16 cellular contexts compared by ENCODE assay signal in genomic region chr2:240128608-240129144, GRCh38. TPM values are rescaled to one million over a fixed set of nuclear protein-coding genes. Genes with fewer than 3 reads are reported as not detected.
"Had no signal": no experiment of that assay in that cellular context is flagged by ENCODE, and none has a peak within 500 bp of the region (broad histone marks: within the 10 kb centered on the region; RNA-seq: fewer than 3 reads in every experiment).

No MANE protein-coding gene starts in this region.

- ATAC-seq: effector memory CD8-positive, alpha-beta T cell; left lobe of liver; stimulated activated naive CD8-positive, alpha-beta T cell treated with anti-CD3 and anti-CD28 coated beads, Interleukin-15, Interleukin-2, amounts not matched to agents 100 U/mL and 50 U/mL, for 24 hours; upper lobe of right lung had no signal

- DNase-seq: activated CD4-positive, alpha-beta T cell treated with anti-CD3 and anti-CD28 coated beads for 1 hour; activated naive CD4-positive, alpha-beta T cell treated with anti-CD3 and anti-CD28 coated beads for 36 hours; effector memory CD8-positive, alpha-beta T cell; erythroblast; stimulated activated CD4-positive, alpha-beta T cell treated with anti-CD3 and anti-CD28 coated beads, Interleukin-2, amount 100 ng/mL, for 24 hours; stimulated activated naive CD8-positive, alpha-beta T cell treated with anti-CD3 and anti-CD28 coated beads, Interleukin-15, Interleukin-2, amounts not matched to agents 100 U/mL and 50 U/mL, for 24 hours; upper lobe of right lung had no signal

- H3K27ac Mint-ChIP-seq: activated naive CD4-positive, alpha-beta T cell treated with anti-CD3 and anti-CD28 coated beads for 36 hours; activated T-helper 1 cell treated with anti-CD3 and anti-CD28 coated beads, Interleukin-12 subunit alpha, Interleukin-12 subunit beta, Interleukin-2, Interleukin-4 antibody, amounts not matched to agents 30 ng/mL and 10 ng/mL and 1 ng/mL, durations not matched to agents 14 hours and 24 hours and 36 hours; dendritic cell treated with granulocyte-macrophage colony-stimulating factor and Interleukin-4, amounts not matched to agents 40 ng/mL and 50 ng/mL, for 4 days had no signal

- H3K4me3 Mint-ChIP-seq: activated naive CD4-positive, alpha-beta T cell treated with anti-CD3 and anti-CD28 coated beads for 36 hours; activated T-helper 1 cell treated with anti-CD3 and anti-CD28 coated beads, Interleukin-12 subunit alpha, Interleukin-12 subunit beta, Interleukin-2, Interleukin-4 antibody, amounts not matched to agents 30 ng/mL and 10 ng/mL and 1 ng/mL, durations not matched to agents 14 hours and 24 hours and 36 hours; central memory CD8-positive, alpha-beta T cell; dendritic cell treated with granulocyte-macrophage colony-stimulating factor and Interleukin-4, amounts not matched to agents 40 ng/mL and 50 ng/mL, for 4 days; effector memory CD8-positive, alpha-beta T cell; neural crest cell had no signal

- H3K27me3 Mint-ChIP-seq: central memory CD8-positive, alpha-beta T cell; dendritic cell treated with granulocyte-macrophage colony-stimulating factor and Interleukin-4, amounts not matched to agents 40 ng/mL and 50 ng/mL, for 4 days; effector memory CD8-positive, alpha-beta T cell had no signal

- H3K9me3 Mint-ChIP-seq: activated naive CD4-positive, alpha-beta T cell treated with anti-CD3 and anti-CD28 coated beads for 36 hours; activated T-helper 1 cell treated with anti-CD3 and anti-CD28 coated beads, Interleukin-12 subunit alpha, Interleukin-12 subunit beta, Interleukin-2, Interleukin-4 antibody, amounts not matched to agents 30 ng/mL and 10 ng/mL and 1 ng/mL, durations not matched to agents 14 hours and 24 hours and 36 hours; central memory CD8-positive, alpha-beta T cell; dendritic cell treated with granulocyte-macrophage colony-stimulating factor and Interleukin-4, amounts not matched to agents 40 ng/mL and 50 ng/mL, for 4 days; effector memory CD8-positive, alpha-beta T cell; neural crest cell had no signal

- H3K4me1 Mint-ChIP-seq: central memory CD8-positive, alpha-beta T cell; neural crest cell had no signal

RNA-seq across cellular contexts. Expression of gene OTOS, which starts 11.8 kb away (rescaled TPM):
- total RNA-seq: activated naive CD4-positive, alpha-beta T cell treated with anti-CD3 and anti-CD28 coated beads for 36 hours; activated T-helper 1 cell treated with anti-CD3 and anti-CD28 coated beads, Interleukin-12 subunit alpha, Interleukin-12 subunit beta, Interleukin-2, Interleukin-4 antibody, amounts not matched to agents 30 ng/mL and 10 ng/mL and 1 ng/mL, durations not matched to agents 14 hours and 24 hours and 36 hours; adrenal gland; fibroblast of villous mesenchyme; left lobe of liver; neural crest cell; suprapubic skin; T-helper 2 cell treated with Interferon-gamma antibody and Interleukin-4, amounts not matched to agents 100 ng/mL and 5 ng/mL, for 36 hours; upper lobe of right lung had no signal
- polyA plus RNA-seq: adrenal gland had no signal
